Comparison of ENCODE assay signal across 9 cellular contexts in the genomic region with DNA sequence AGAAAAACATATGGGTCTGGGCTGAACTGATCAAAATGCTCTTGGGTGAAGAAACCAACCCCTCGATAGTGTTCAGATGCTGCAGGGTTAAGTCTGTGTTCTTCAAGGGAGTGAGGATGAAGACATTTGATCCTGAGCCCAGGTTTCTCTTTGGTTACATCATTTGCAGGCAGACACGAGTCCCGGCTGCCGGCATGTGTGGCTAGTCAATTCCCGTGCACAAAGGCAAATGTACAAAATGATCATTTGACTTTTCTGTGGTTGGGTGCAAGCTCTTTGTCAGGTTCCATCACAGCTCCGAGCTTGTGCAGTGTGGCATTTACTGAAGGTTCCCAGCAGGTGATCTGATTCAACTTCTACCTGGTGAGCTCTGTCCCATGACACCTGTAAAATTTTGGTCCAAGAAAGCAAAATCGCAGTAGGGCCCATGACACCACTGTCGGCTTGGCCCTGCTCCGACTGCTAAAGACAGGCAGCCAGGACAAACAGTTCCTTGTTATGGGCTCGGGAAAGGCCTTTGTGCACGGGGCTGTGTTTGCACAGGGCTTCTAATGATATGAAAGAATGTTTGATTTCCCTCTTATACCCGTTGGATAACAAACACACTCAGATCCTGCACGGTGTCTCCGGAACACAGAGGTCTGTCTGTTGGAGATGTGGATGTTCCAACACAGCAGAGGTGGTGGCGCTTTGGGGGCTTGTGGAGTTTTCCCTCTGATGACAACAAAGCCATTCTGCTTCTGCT. TPM values are rescaled to one million over a fixed set of nuclear protein-coding genes. Genes with fewer than 3 reads are reported as not detected.
DNase-seq lines count a peak whose midpoint lies in the region; ATAC-seq and TF ChIP-seq lines count a peak whose summit lies in the region.
"Had no signal": no experiment of that assay in that cellular context is flagged by ENCODE, and none has a peak within 500 bp of the region (broad histone marks: within the 10 kb centered on the region; RNA-seq: fewer than 3 reads in every experiment).

No MANE protein-coding gene starts in this region.

- H3K79me2 ChIP-seq in OCI-LY7 (ENCODE audit: insufficient read depth, low read depth, low read length) = peaks cover 14% of the 10 kb centered on the region; the same call in 1 of the 2 replicates

- H3K4me1 Mint-ChIP-seq in activated CD8-positive, alpha-beta T cell treated with anti-CD3 and anti-CD28 coated beads, Interleukin-2, amount 10 ng/mL, durations not matched to agents 7 days and 5 days (ENCODE audit: low read depth) = peaks cover 59% of the 10 kb centered on the region
- peaks cover 28 to 55% of the 10 kb centered on the region in 2 donors for H3K4me1 Mint-ChIP-seq in stimulated activated naive B cell treated with anti-CD40 and anti-IgM and Interleukin-4, amounts not matched to agents 10 μg/mL and 1 μg/mL and 100 μg/mL, for 72 hours

- H3K9me2 ChIP-seq in OCI-LY7 (ENCODE audit: insufficient read depth, low read length) = no peaks in the 10 kb centered on the region

- POLR2A ChIA-PET in activated CD8-positive, alpha-beta T cell treated with anti-CD3 and anti-CD28 coated beads, Interleukin-2, amount 10 ng/mL, durations not matched to agents 7 days and 5 days (lab: Charles Lee) = interaction anchor here (1.1 kb wide), 2 partner anchors 14 to 529 kb away, joined by 3 to 5 read pairs; no protein-coding TSS in a partner anchor
- POLR2A ChIA-PET in OCI-LY7 (lab: Charles Lee) = interaction anchor here (0.5 to 1.7 kb wide), 6 partner anchors 24 to 601 kb away, joined by 3 to 6 read pairs (median 4); no protein-coding TSS in a partner anchor

- peak overlapping the region; percentile 59 for H3K27ac Mint-ChIP-seq in activated CD8-positive, alpha-beta T cell treated with anti-CD3 and anti-CD28 coated beads, Interleukin-2, amount 10 ng/mL, durations not matched to agents 7 days and 5 days
- H3K27ac Mint-ChIP-seq in stimulated activated naive B cell treated with anti-CD40 and anti-IgM and Interleukin-4, amounts not matched to agents 10 μg/mL and 1 μg/mL and 100 μg/mL, for 72 hours = peak overlapping the region; percentile 87

- H2AFZ ChIP-seq in OCI-LY7 (ENCODE audit: low read length) = no peak overlapping the region

- no peaks in the 10 kb centered on the region for H3K4me1 ChIP-seq in OCI-LY7 (ENCODE audit: insufficient read depth, low read length, poor library complexity, severe bottlenecking)
- H3K4me1 ChIP-seq: A549 had no signal

- intact Hi-C loops in OCI-LY7 (cut with micrococcal nuclease; ENCODE audit: unreplicated experiment) = loop anchor here (2.0 to 5.0 kb wide), 2 partner anchors 240 to 451 kb away; no protein-coding TSS in a partner anchor

- BruUV-seq in OCI-LY7 (replicated peaks; lab: Mats Ljungman, UMichigan) = no TSS peak

- CTCF ChIA-PET in activated CD8-positive, alpha-beta T cell treated with anti-CD3 and anti-CD28 coated beads, Interleukin-2, amount 10 ng/mL, durations not matched to agents 7 days and 5 days (lab: Charles Lee) = interaction anchor here (0.5 to 5.9 kb wide), 106 partner anchors 8 to 760 kb away, joined by 3 to 146 read pairs (median 5); a partner anchor contains a TSS
- CTCF ChIA-PET in OCI-LY7 (lab: Charles Lee; ENCODE audit: unreplicated experiment) = interaction anchor here (0.6 to 1.5 kb wide), 5 partner anchors 24 to 537 kb away, joined by 3 to 11 read pairs (median 3); no protein-coding TSS in a partner anchor

- H3K27me3 Mint-ChIP-seq in activated CD8-positive, alpha-beta T cell treated with anti-CD3 and anti-CD28 coated beads, Interleukin-2, amount 10 ng/mL, durations not matched to agents 7 days and 5 days (ENCODE audit: low read depth) = no peaks in the 10 kb centered on the region
- H3K27me3 Mint-ChIP-seq in stimulated activated naive B cell treated with anti-CD40 and anti-IgM and Interleukin-4, amounts not matched to agents 10 μg/mL and 1 μg/mL and 100 μg/mL, for 72 hours = no peaks in the 10 kb centered on the region

- H3K9me3 Mint-ChIP-seq in activated CD8-positive, alpha-beta T cell treated with anti-CD3 and anti-CD28 coated beads, Interleukin-2, amount 10 ng/mL, durations not matched to agents 7 days and 5 days (ENCODE audit: insufficient read depth) = no peaks in the 10 kb centered on the region
- H3K9me3 Mint-ChIP-seq in stimulated activated naive B cell treated with anti-CD40 and anti-IgM and Interleukin-4, amounts not matched to agents 10 μg/mL and 1 μg/mL and 100 μg/mL, for 72 hours = no peaks in the 10 kb centered on the region

- H3K4me3 ChIP-seq in OCI-LY7 (ENCODE audit: low read depth, low read length, poor library complexity, severe bottlenecking) = no peak overlapping the region
- H3K4me3 ChIP-seq: A549 had no signal

- no peak overlapping the region for H3K4me2 ChIP-seq in OCI-LY7 (ENCODE audit: low read length)

- peaks cover 92% of the 10 kb centered on the region for H3K36me3 ChIP-seq in OCI-LY7 (ENCODE audit: insufficient read depth, low read length)

- ATAC-seq in activated CD8-positive, alpha-beta T cell treated with anti-CD3 and anti-CD28 coated beads, Interleukin-2, amount 10 ng/mL, durations not matched to agents 7 days and 5 days = no peak
- ATAC-seq in stimulated activated naive B cell treated with anti-CD40 and anti-IgM and Interleukin-4, amounts not matched to agents 10 μg/mL and 1 μg/mL and 100 μg/mL, for 72 hours (replicated peaks) = no peak
- no peak for ATAC-seq in GM21515 (IDR thresholded peaks at IDR 0.05; ENCODE audit: unreplicated experiment)
- no peak for ATAC-seq in HG02763 (IDR thresholded peaks at IDR 0.05; ENCODE audit: unreplicated experiment)

- TF ChIP-seq CTCF in OCI-LY7 (conservative IDR thresholded peaks at IDR 0.05; ENCODE audit: low read length) = no peak

- H4K20me1 ChIP-seq in OCI-LY7 (ENCODE audit: insufficient read depth, low read length) = no peaks in the 10 kb centered on the region

- H3K9me3 ChIP-seq in OCI-LY7 (ENCODE audit: low read length) = no peaks in the 10 kb centered on the region

- no peak overlapping the region for H3K27ac ChIP-seq in OCI-LY7 (ENCODE audit: low read depth, low read length, poor library complexity, severe bottlenecking)

- H3K36me3 Mint-ChIP-seq in activated CD8-positive, alpha-beta T cell treated with anti-CD3 and anti-CD28 coated beads, Interleukin-2, amount 10 ng/mL, durations not matched to agents 7 days and 5 days (ENCODE audit: low read depth) = peaks cover 84% of the 10 kb centered on the region
- H3K36me3 Mint-ChIP-seq in stimulated activated naive B cell treated with anti-CD40 and anti-IgM and Interleukin-4, amounts not matched to agents 10 μg/mL and 1 μg/mL and 100 μg/mL, for 72 hours = peaks cover 52 to 74% of the 10 kb centered on the region in 2 donors

- DNase-seq in NCI-H146 (lab: John Stamatoyannopoulos, UW) (peak; percentile 12), NCI-H146 treated with DMSO at 0.1 percent for 48 hours (lab: John Stamatoyannopoulos, UW; ENCODE audit: unreplicated experiment) (no peak), hippocampal formation (lab: John Stamatoyannopoulos, UW) (peak; percentile 47 to 65), OCI-LY7 (ENCODE audit: low spot score) (no peak)
- no peak for DNase-seq in activated CD8-positive, alpha-beta T cell treated with anti-CD3 and anti-CD28 coated beads, Interleukin-2, amount 10 ng/mL, durations not matched to agents 7 days and 5 days
- no peak for DNase-seq in stimulated activated naive B cell treated with anti-CD40 and anti-IgM and Interleukin-4, amounts not matched to agents 10 μg/mL and 1 μg/mL and 100 μg/mL, for 72 hours

- no peak overlapping the region for H3K4me3 Mint-ChIP-seq in activated CD8-positive, alpha-beta T cell treated with anti-CD3 and anti-CD28 coated beads, Interleukin-2, amount 10 ng/mL, durations not matched to agents 7 days and 5 days
- no peak overlapping the region for H3K4me3 Mint-ChIP-seq in stimulated activated naive B cell treated with anti-CD40 and anti-IgM and Interleukin-4, amounts not matched to agents 10 μg/mL and 1 μg/mL and 100 μg/mL, for 72 hours

RNA-seq across cellular contexts. Expression of a gene that starts 46.9 kb away (rescaled TPM):
- not detected for total RNA-seq in activated CD8-positive, alpha-beta T cell treated with anti-CD3 and anti-CD28 coated beads, Interleukin-2, amount 10 ng/mL, durations not matched to agents 7 days and 5 days
- not detected in 2 replicates for total RNA-seq in OCI-LY7 (2014; rRNA removed; shearing (Covaris generic))
- total RNA-seq in OCI-LY7 (2022) = not detected in 2 replicates

Comparison
In these comparisons a context has a peak if more than half of its experiments do, and no peak if none do; other contexts are left out.
1. DNase-seq: peak in NCI-H146 (single experiment) and hippocampal formation (2 of 2); none in NCI-H146 treated with DMSO at 0.1 percent for 48 hours (single experiment), activated CD8-positive, alpha-beta T cell treated with anti-CD3 and anti-CD28 coated beads, Interleukin-2, amount 10 ng/mL, durations not matched to agents 7 days and 5 days (single experiment), stimulated activated naive B cell treated with anti-CD40 and anti-IgM and Interleukin-4, amounts not matched to agents 10 μg/mL and 1 μg/mL and 100 μg/mL, for 72 hours (single experiment) and OCI-LY7 (single experiment).